Comparison of ENCODE assay signal across 9 cellular contexts in the genomic region with DNA sequence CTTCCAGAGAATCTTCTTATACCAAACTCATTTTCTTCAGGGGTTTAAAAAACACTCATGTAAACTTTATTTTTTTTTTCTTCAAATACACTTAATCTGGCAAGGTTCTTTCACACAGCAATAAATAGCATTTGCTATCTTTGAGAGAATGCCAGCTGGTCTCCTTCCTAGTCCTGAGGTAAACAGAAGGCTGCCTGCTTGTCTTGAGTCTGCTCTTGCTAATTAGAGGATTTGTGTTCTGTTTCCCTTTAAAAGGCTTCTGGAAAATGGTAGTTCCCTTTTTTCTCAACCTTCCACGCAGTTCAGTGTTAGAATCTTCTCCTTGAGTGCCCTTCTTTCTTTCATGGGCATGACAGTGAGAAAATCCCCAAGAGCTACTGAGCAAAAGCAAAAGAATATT.
DNase-seq lines count a peak whose midpoint lies in the region; ATAC-seq and TF ChIP-seq lines count a peak whose summit lies in the region.
"Had no signal": no experiment of that assay in that cellular context is flagged by ENCODE, and none has a peak within 500 bp of the region (broad histone marks: within the 10 kb centered on the region; RNA-seq: fewer than 3 reads in every experiment).

No MANE protein-coding gene starts in this region.

- peak overlapping the region; percentile 77; the same call in 1 of the 2 replicates for H3K4ac ChIP-seq in IMR-90 (ENCODE audit: low read depth, low read length)

- no peak overlapping the region for H2AK9ac ChIP-seq in IMR-90 (replicated peaks; ENCODE audit: low read depth, low read length, poor library complexity)

- ATAC-seq in IMR-90 (ENCODE audit: low read depth) (peak; percentile 73), HG03159 (IDR thresholded peaks at IDR 0.05; ENCODE audit: unreplicated experiment) (no peak), HG02642 (IDR thresholded peaks at IDR 0.05; ENCODE audit: poor library complexity, unreplicated experiment) (no peak)

- H3K9me2 ChIP-seq in hepatocyte (replicated peaks; ENCODE audit: insufficient read depth) = no peaks in the 10 kb centered on the region

- TF ChIP-seq CTCF in IMR-90 (conservative IDR thresholded peaks at IDR 0.05; ENCODE audit: low read depth, low read length) = no peak
- TF ChIP-seq CTCF in astrocyte of the cerebellum (IDR thresholded peaks at IDR 0.05; ENCODE audit: low read depth, low read length, missing control alignments) = no peak
- no peak for TF ChIP-seq CTCF in hepatocyte (IDR thresholded peaks at IDR 0.05; ENCODE audit: poor library complexity)
- no peak for TF ChIP-seq CTCF in GM20000 (IDR thresholded peaks at IDR 0.05; ENCODE audit: extremely low read depth, missing control alignments)

- peak overlapping the region; percentile 81; the same call in 1 of the 3 replicates for H2BK15ac ChIP-seq in IMR-90 (ENCODE audit: low read depth, low read length)

- H2BK20ac ChIP-seq in IMR-90 (ENCODE audit: low read depth, low read length) = peak overlapping the region; percentile 98

- H3K79me1 ChIP-seq in IMR-90 (ENCODE audit: low read depth in 1 of 2, low read length in 2 of 2) = no peaks in the 10 kb centered on the region

- peak overlapping the region; percentile 99 for H3K18ac ChIP-seq in IMR-90 (ENCODE audit: low read depth, low read length)

- H3K9me1 ChIP-seq in IMR-90 (ENCODE audit: insufficient read depth, low read length) = no peaks in the 10 kb centered on the region

- H2BK120ac ChIP-seq in IMR-90 (ENCODE audit: low read depth, low read length) = peak overlapping the region; percentile 98

- H3K27me3 ChIP-seq in IMR-90 (ENCODE audit: control insufficient read depth, insufficient read depth, low read length) (no peaks in the 10 kb centered on the region), hepatocyte (no peaks in the 10 kb centered on the region), subcutaneous abdominal adipose tissue (ENCODE audit: control insufficient read depth in 5 of 5, insufficient read depth in 4 of 5, low read length in 5 of 5) (no peaks in the 10 kb centered on the region)
- H3K27me3 ChIP-seq: SJCRH30 had no signal

- H4K8ac ChIP-seq in IMR-90 (ENCODE audit: low read depth in 2 of 2, low read length in 2 of 2) = peak overlapping the region; percentile 24 to 90; a peak in 3 of 4 replicates

- dilution Hi-C loops in IMR-90 (cut with HindIII; ENCODE audit: low sequenced_read_pairs, unreplicated experiment) = no loop called here

- peak overlapping the region; percentile 96 for H4K91ac ChIP-seq in IMR-90 (ENCODE audit: insufficient read depth, low read depth, low read length)

- WGBS in IMR-90 (ENCODE audit: extremely low coverage in 2 of 2, insufficient read length in 1 of 2), 2 experiments = no CpG with 5 or more reads among the region's 1 CpG
- WGBS in hepatocyte (ENCODE audit: low lambda C conversion rate, missing lambda C conversion rate) = 7% methylated on average over 1 of the region's 1 CpG

- H2AK5ac ChIP-seq in IMR-90 (ENCODE audit: low read depth, low read length) = no peak overlapping the region

- no peaks in the 10 kb centered on the region for H3K79me2 ChIP-seq in hepatocyte

- H3K27ac ChIP-seq in IMR-90 (ENCODE audit: insufficient read depth, low read length) (peak overlapping the region; percentile 82), hepatocyte (peak overlapping the region; percentile 52), subcutaneous abdominal adipose tissue (ENCODE audit: low read depth, low read length) (peak overlapping the region; percentile 9)
- H3K27ac ChIP-seq: SJCRH30 had no signal

- H3K23ac ChIP-seq in IMR-90 (ENCODE audit: low read depth, low read length) = peak overlapping the region; percentile 92

- H3K4me3 ChIP-seq in IMR-90 (ENCODE audit: insufficient read depth, low read depth, low read length) (no peak overlapping the region; the same call in 1 of the 2 replicates), astrocyte of the cerebellum (ENCODE audit: low read depth, low read length) (no peak overlapping the region), hepatocyte (no peak overlapping the region), subcutaneous abdominal adipose tissue (ENCODE audit: low read depth in 1 of 5, low read length in 5 of 5) (no peak overlapping the region)
- H3K4me3 ChIP-seq: SJCRH30 had no signal

- BruUV-seq in IMR-90 (replicated peaks; lab: Mats Ljungman, UMichigan) = no TSS peak

- H4K20me1 ChIP-seq in IMR-90 (ENCODE audit: insufficient read depth, low read length) (no peaks in the 10 kb centered on the region), hepatocyte (ENCODE audit: insufficient read depth, poor library complexity, severe bottlenecking) (no peaks in the 10 kb centered on the region)

- H3K4me2 ChIP-seq in IMR-90 (ENCODE audit: low read depth, low read length) (peak overlapping the region; percentile 92), hepatocyte (peak overlapping the region; percentile 60)

- H3K4me1 ChIP-seq in IMR-90 (ENCODE audit: control insufficient read depth, insufficient read depth, low read length) (peaks cover 12% of the 10 kb centered on the region), hepatocyte (ENCODE audit: insufficient read depth) (peaks cover 12% of the 10 kb centered on the region), subcutaneous abdominal adipose tissue (ENCODE audit: control insufficient read depth in 5 of 5, insufficient read depth in 5 of 5, low read length in 5 of 5) (peaks cover 0 to 3% (median 0%) of the 10 kb centered on the region in 5 donors)

- H3K9ac ChIP-seq in IMR-90 (ENCODE audit: low read depth, low read length) = peak overlapping the region; percentile 17
- no peak overlapping the region for H3K9ac ChIP-seq in subcutaneous abdominal adipose tissue (ENCODE audit: low read length in 5 of 5)

- no peaks in the 10 kb centered on the region for H3K36me3 ChIP-seq in IMR-90 (ENCODE audit: control insufficient read depth, insufficient read depth, low read length)
- H3K36me3 ChIP-seq in hepatocyte (replicated peaks; ENCODE audit: insufficient read depth, low read depth) = no peaks in the 10 kb centered on the region
- H3K36me3 ChIP-seq in subcutaneous abdominal adipose tissue (ENCODE audit: control insufficient read depth in 5 of 5, insufficient read depth in 5 of 5, low read length in 5 of 5) = no peaks in the 10 kb centered on the region
- H3K36me3 ChIP-seq: SJCRH30 had no signal

- POLR2A ChIA-PET in IMR-90 (lab: Charles Lee; ENCODE audit: unreplicated experiment) = interaction anchor here (0.7 to 1.5 kb wide), 3 partner anchors 17 to 94 kb away, joined by 3 to 4 read pairs (median 4); no protein-coding TSS in a partner anchor

- peak overlapping the region; percentile 98 for H2BK5ac ChIP-seq in IMR-90 (ENCODE audit: low read depth, low read length, poor library complexity, severe bottlenecking)

- peak overlapping the region; percentile 92 for H3K14ac ChIP-seq in IMR-90 (replicated peaks; ENCODE audit: low read depth, low read length)

- H4K5ac ChIP-seq in IMR-90 (ENCODE audit: low read depth, low read length) = peak overlapping the region; percentile 90; the same call in 1 of the 2 replicates

- in situ Hi-C loops in IMR-90 (cut with MboI; ENCODE audit: low sequenced_read_pairs) (no loop called here), astrocyte of the cerebellum (cut with HindIII; ENCODE audit: low sequenced_read_pairs) (no loop called here)

- no peak for TF ChIP-seq POLR2A in IMR-90 (IDR thresholded peaks at IDR 0.05; ENCODE audit: low read depth, low read length)

- intact Hi-C loops in IMR-90 (cut with micrococcal nuclease) = loop anchor here (5.0 kb wide), 1 partner anchor 42 kb away; no protein-coding TSS in a partner anchor

- peak; percentile 84 for DNase-seq in IMR-90
- DNase-seq in astrocyte of the cerebellum (ENCODE audit: low read depth) = peak; percentile 58
- peak; percentile 45 for DNase-seq in hepatocyte (ENCODE audit: low spot score)
- no peak for DNase-seq in activated T-cell treated with anti-CD3 and anti-CD28 coated beads, Interleukin-2, amount 50 U/mL, for 1 hour
- DNase-seq in GM20000 (ENCODE audit: low spot score) = no peak
- DNase-seq: SJCRH30 had no signal

- H3K9me3 ChIP-seq in IMR-90 (ENCODE audit: control insufficient read depth, insufficient read depth, low read length) (no peaks in the 10 kb centered on the region), hepatocyte (ENCODE audit: low read depth) (no peaks in the 10 kb centered on the region), subcutaneous abdominal adipose tissue (ENCODE audit: control insufficient read depth in 5 of 5, low read length in 5 of 5) (no peaks in the 10 kb centered on the region)
- H3K9me3 ChIP-seq: SJCRH30 had no signal

- H2AFZ ChIP-seq in IMR-90 (replicated peaks; ENCODE audit: low read length, poor library complexity) (peak overlapping the region; percentile 12), hepatocyte (no peak overlapping the region)

- no peak for TF ChIP-seq RAD21 in IMR-90 (IDR thresholded peaks at IDR 0.05; ENCODE audit: low read length)

- CTCF ChIA-PET in IMR-90 (lab: Yijun Ruan, JAX) = no interaction called here

- peak overlapping the region; percentile 89 for H3K56ac ChIP-seq in IMR-90 (ENCODE audit: extremely low read depth, insufficient read depth, low read length)

TF ChIP-seq in IMR-90, 13 proteins besides CTCF, POLR2A, EP300 and RAD21 (continues in another document):
- no peak for TF ChIP-seq BHLHE40 (IDR thresholded peaks at IDR 0.05; ENCODE audit: low read depth, low read length)
- no peak for TF ChIP-seq NFE2L2 (IDR thresholded peaks at IDR 0.05; ENCODE audit: low read depth, low read length)
- no peak for TF ChIP-seq RCOR1 (IDR thresholded peaks at IDR 0.05; ENCODE audit: insufficient replicate concordance, low read length)
- no peak for TF ChIP-seq SMC3 (IDR thresholded peaks at IDR 0.05; ENCODE audit: low read depth, low read length)
- TF ChIP-seq MXI1 (IDR thresholded peaks at IDR 0.05; ENCODE audit: borderline replicate concordance, low read depth, low read length) = no peak
- TF ChIP-seq, protein P1, sequence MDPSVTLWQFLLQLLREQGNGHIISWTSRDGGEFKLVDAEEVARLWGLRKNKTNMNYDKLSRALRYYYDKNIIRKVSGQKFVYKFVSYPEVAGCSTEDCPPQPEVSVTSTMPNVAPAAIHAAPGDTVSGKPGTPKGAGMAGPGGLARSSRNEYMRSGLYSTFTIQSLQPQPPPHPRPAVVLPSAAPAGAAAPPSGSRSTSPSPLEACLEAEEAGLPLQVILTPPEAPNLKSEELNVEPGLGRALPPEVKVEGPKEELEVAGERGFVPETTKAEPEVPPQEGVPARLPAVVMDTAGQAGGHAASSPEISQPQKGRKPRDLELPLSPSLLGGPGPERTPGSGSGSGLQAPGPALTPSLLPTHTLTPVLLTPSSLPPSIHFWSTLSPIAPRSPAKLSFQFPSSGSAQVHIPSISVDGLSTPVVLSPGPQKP (IDR thresholded peaks at IDR 0.05; ENCODE audit: borderline replicate concordance, low read depth, low read length) = no peak
- TF ChIP-seq, protein P2, sequence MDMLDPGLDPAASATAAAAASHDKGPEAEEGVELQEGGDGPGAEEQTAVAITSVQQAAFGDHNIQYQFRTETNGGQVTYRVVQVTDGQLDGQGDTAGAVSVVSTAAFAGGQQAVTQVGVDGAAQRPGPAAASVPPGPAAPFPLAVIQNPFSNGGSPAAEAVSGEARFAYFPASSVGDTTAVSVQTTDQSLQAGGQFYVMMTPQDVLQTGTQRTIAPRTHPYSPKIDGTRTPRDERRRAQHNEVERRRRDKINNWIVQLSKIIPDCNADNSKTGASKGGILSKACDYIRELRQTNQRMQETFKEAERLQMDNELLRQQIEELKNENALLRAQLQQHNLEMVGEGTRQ (IDR thresholded peaks at IDR 0.05; ENCODE audit: low read depth, low read length) = no peak

Comparison
In these comparisons a context has a peak if more than half of its experiments do, and no peak if none do; other contexts are left out.
1. DNase-seq: peak in IMR-90 (single experiment), astrocyte of the cerebellum (single experiment) and hepatocyte (single experiment); none in activated T-cell treated with anti-CD3 and anti-CD28 coated beads, Interleukin-2, amount 50 U/mL, for 1 hour (single experiment) and GM20000 (single experiment).
2. H3K27ac ChIP-seq: peak in every context shown above with its lines; median percentile 82 in IMR-90; 52 in hepatocyte; 9 in subcutaneous abdominal adipose tissue.